14 cellular contexts compared by ENCODE assay signal in the genomic region with DNA sequence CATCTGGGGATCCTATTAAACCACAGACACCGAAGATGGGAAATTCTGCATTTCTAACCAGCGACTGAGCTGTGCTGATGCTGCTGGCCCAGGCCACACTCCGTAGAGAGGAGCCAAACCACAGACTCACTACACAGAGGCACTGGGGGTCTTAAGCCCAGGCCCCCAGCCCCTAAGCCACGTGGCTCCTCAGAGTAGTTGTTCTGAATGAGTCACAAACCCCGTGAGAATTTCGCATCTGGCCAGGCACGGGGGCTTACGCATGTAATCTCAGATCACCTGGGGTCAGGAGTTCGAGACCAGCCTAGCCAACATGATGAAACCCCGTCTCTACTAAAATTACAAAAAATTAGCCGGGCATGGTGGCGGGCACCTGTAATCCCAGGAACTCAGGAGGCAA. TPM values are rescaled to one million over a fixed set of nuclear protein-coding genes. Genes with fewer than 3 reads are reported as not detected.
"Had no signal": no experiment of that assay in that cellular context is flagged by ENCODE, and none has a peak within 500 bp of the region (broad histone marks: within the 10 kb centered on the region; RNA-seq: fewer than 3 reads in every experiment).

No MANE protein-coding gene starts in this region.

- H3K36me3 ChIP-seq: cardiac muscle cell, thyroid gland, uterus had no signal

- H3K27ac ChIP-seq: cardiac muscle cell, skin epidermis, thyroid gland, uterus had no signal

- DNase-seq: activated effector memory CD4-positive, alpha-beta T cell treated with Interleukin-2 at 50 U/mL for 16 hours; activated T-cell treated with anti-CD3 and anti-CD28 coated beads, Interleukin-2, amount 50 U/mL, for 1 hour; effector memory CD4-positive, alpha-beta T cell; hippocampal formation; kidney glomerular epithelial cell; mesendoderm; nephron progenitor cell; thyroid gland; uterus had no signal

- H3K27me3 ChIP-seq: cardiac muscle cell, thyroid gland, uterus had no signal

- H3K4me3 ChIP-seq: cardiac muscle cell, skin epidermis, thyroid gland, uterus had no signal

- H3K4me1 ChIP-seq: thyroid gland, uterus had no signal

- H3K9me3 ChIP-seq: thyroid gland had no signal

RNA-seq across cellular contexts. Expression of gene CELA2A, which starts 2.8 kb away (rescaled TPM):
- total RNA-seq: cardiac muscle cell; liver; omental fat pad; T-helper 2 cell treated with Interferon-gamma antibody and Interleukin-4, amounts not matched to agents 100 ng/mL and 5 ng/mL, for 36 hours; thyroid gland; uterus had no signal
- polyA plus RNA-seq: liver had no signal

RNA-seq across cellular contexts. Expression of gene CTRC, which starts 15.5 kb away (rescaled TPM):
- total RNA-seq: cardiac muscle cell, liver had no signal
- polyA plus RNA-seq: liver had no signal

RNA-seq across cellular contexts. Expression of gene CELA2B, which starts 22.1 kb away (rescaled TPM):
- total RNA-seq: cardiac muscle cell; liver; omental fat pad; T-helper 2 cell treated with Interferon-gamma antibody and Interleukin-4, amounts not matched to agents 100 ng/mL and 5 ng/mL, for 36 hours; thyroid gland; uterus had no signal
- polyA plus RNA-seq: liver had no signal
